In genomic region chr10:128483216-128483615, GRCh38 we compare ENCODE assay signal across 32 cellular contexts.
"Had no signal": no experiment of that assay in that cellular context is flagged by ENCODE, and none has a peak within 500 bp of the region (broad histone marks: within the 10 kb centered on the region; RNA-seq: fewer than 3 reads in every experiment).

No MANE protein-coding gene starts in this region.

- H3K9me3 ChIP-seq: MG63 had no signal

- H3K36me3 Mint-ChIP-seq: activated CD4-positive, alpha-beta memory T cell treated with anti-CD3 and anti-CD28 coated beads for 36 hours; activated naive CD8-positive, alpha-beta T cell treated with anti-CD3 and anti-CD28 coated beads for 36 hours had no signal

- H3K4me1 Mint-ChIP-seq: activated B cell treated with CpG ODN at 0.5 μM for 24 hours; activated naive CD8-positive, alpha-beta T cell treated with anti-CD3 and anti-CD28 coated beads for 36 hours had no signal

- H3K4me3 ChIP-seq: MG63, SJSA1 had no signal

- H3K36me3 ChIP-seq: brain microvascular endothelial cell, MG63, SJSA1 had no signal

- H3K27ac ChIP-seq: brain microvascular endothelial cell, SJSA1, VCaP had no signal

- H3K4me3 Mint-ChIP-seq: activated B cell treated with CpG ODN at 0.5 μM for 24 hours; activated CD4-positive, alpha-beta memory T cell treated with anti-CD3 and anti-CD28 coated beads for 36 hours; activated naive CD8-positive, alpha-beta T cell treated with anti-CD3 and anti-CD28 coated beads for 36 hours; activated T-cell treated with anti-CD3 and anti-CD28 coated beads, Interleukin-2, amount 50 U/mL, for 4 hours; activated T-helper 1 cell treated with anti-CD3 and anti-CD28 coated beads, Interleukin-12 subunit alpha, Interleukin-12 subunit beta, Interleukin-2, Interleukin-4 antibody, amounts not matched to agents 30 ng/mL and 10 ng/mL and 1 ng/mL, durations not matched to agents 14 hours and 24 hours and 36 hours had no signal

- DNase-seq: activated B cell treated with CpG ODN at 0.5 μM for 24 hours; activated CD4-positive, alpha-beta memory T cell treated with anti-CD3 and anti-CD28 coated beads for 36 hours; activated CD4-positive, alpha-beta T cell treated with anti-CD3 and anti-CD28 coated beads for 4 hours; activated CD4-positive, alpha-beta T cell treated with anti-CD3 and anti-CD28 coated beads, Interleukin-2, amount 50 U/mL, for 1 hour; activated CD4-positive, CD25-positive, alpha-beta regulatory T cell treated with anti-CD3 and anti-CD28 coated beads, Interleukin-2, amount 50 U/mL, for 72 hours; activated CD8-positive, alpha-beta memory T cell treated with anti-CD3 and anti-CD28 coated beads, Interleukin-2, amount 50 U/mL, for 4 hours; activated naive CD4-positive, alpha-beta T cell; activated naive CD4-positive, alpha-beta T cell treated with anti-CD3 and anti-CD28 coated beads, Interleukin-2, amount 50 U/mL, for 16 hours; activated naive CD8-positive, alpha-beta T cell treated with anti-CD3 and anti-CD28 coated beads for 36 hours; activated T-cell treated with anti-CD3 and anti-CD28 coated beads for 4 hours; activated T-cell treated with anti-CD3 and anti-CD28 coated beads, Interleukin-2, amount 50 U/mL, for 4 hours; amniotic stem cell; brain microvascular endothelial cell; Kasumi-1; KG1; MG63; NCI-H1048; NCI-H187 treated with DMSO at 0.1 percent for 48 hours; NCI-H2081; NCI-H2171 treated with DMSO at 0.1 percent for 48 hours; NCI-H2227 treated with DMSO at 0.1 percent for 48 hours; NCI-H446; NCI-H510A treated with DMSO at 0.1 percent for 48 hours; SHP77 treated with DMSO at 0.1 percent for 48 hours; SW 1271; T-helper 1 cell; T-helper 2 cell; T-helper 9 cell had no signal

- ATAC-seq: activated T-cell treated with anti-CD3 and anti-CD28 coated beads, Interleukin-2, amount 50 U/mL, for 4 hours; Panc1 had no signal

- H3K9me3 Mint-ChIP-seq: activated B cell treated with CpG ODN at 0.5 μM for 24 hours; activated CD4-positive, alpha-beta memory T cell treated with anti-CD3 and anti-CD28 coated beads for 36 hours; activated naive CD8-positive, alpha-beta T cell treated with anti-CD3 and anti-CD28 coated beads for 36 hours; activated T-cell treated with anti-CD3 and anti-CD28 coated beads, Interleukin-2, amount 50 U/mL, for 4 hours; activated T-helper 1 cell treated with anti-CD3 and anti-CD28 coated beads, Interleukin-12 subunit alpha, Interleukin-12 subunit beta, Interleukin-2, Interleukin-4 antibody, amounts not matched to agents 30 ng/mL and 10 ng/mL and 1 ng/mL, durations not matched to agents 14 hours and 24 hours and 36 hours had no signal

- H3K27ac Mint-ChIP-seq: activated B cell treated with CpG ODN at 0.5 μM for 24 hours; activated CD4-positive, alpha-beta memory T cell treated with anti-CD3 and anti-CD28 coated beads for 36 hours; activated naive CD8-positive, alpha-beta T cell treated with anti-CD3 and anti-CD28 coated beads for 36 hours; activated T-helper 1 cell treated with anti-CD3 and anti-CD28 coated beads, Interleukin-12 subunit alpha, Interleukin-12 subunit beta, Interleukin-2, Interleukin-4 antibody, amounts not matched to agents 30 ng/mL and 10 ng/mL and 1 ng/mL, durations not matched to agents 14 hours and 24 hours and 36 hours had no signal

- H3K4me1 ChIP-seq: SJSA1 had no signal

- H3K27me3 ChIP-seq: brain microvascular endothelial cell, MG63, SJSA1 had no signal

- H3K27me3 Mint-ChIP-seq: activated B cell treated with CpG ODN at 0.5 μM for 24 hours; activated CD4-positive, alpha-beta memory T cell treated with anti-CD3 and anti-CD28 coated beads for 36 hours; activated naive CD8-positive, alpha-beta T cell treated with anti-CD3 and anti-CD28 coated beads for 36 hours had no signal
